In genomic region chr1:103788377-103788776, GRCh38 we compare ENCODE assay signal across 8 cellular contexts. TPM values are rescaled to one million over a fixed set of nuclear protein-coding genes. Genes with fewer than 3 reads are reported as not detected.
DNase-seq lines count a peak whose midpoint lies in the region; ATAC-seq and TF ChIP-seq lines count a peak whose summit lies in the region.

No MANE protein-coding gene starts in this region.

- H2AFZ ChIP-seq in H9 (ENCODE audit: low read length), result no peak overlapping the region

- no peak overlapping the region for H3K18ac ChIP-seq in H9 (ENCODE audit: insufficient read length, low read depth, low read length)

- H3K23ac ChIP-seq in H9 (ENCODE audit: insufficient read length, low read depth, low read length), result no peak overlapping the region

- H3K4ac ChIP-seq in H9 (ENCODE audit: low read depth, low read length), result no peak overlapping the region

- DNase-seq in COLO829 (ENCODE audit: low spot score) (peak; percentile 0), H9 (no peak), OCI-M2 (lab: John Stamatoyannopoulos, UW; ENCODE audit: unreplicated experiment) (peak; percentile 3), inferior parietal cortex (ENCODE audit: extremely low spot score) (peak; percentile 52)
- DNase-seq in activated naive CD8-positive, alpha-beta T cell treated with anti-CD3 and anti-CD28 coated beads for 36 hours, result no peak
- DNase-seq in activated CD4-positive, alpha-beta T cell treated with anti-CD3 and anti-CD28 coated beads, Interleukin-2, amount 10 ng/mL, durations not matched to agents 7 days and 5 days, result no peak
- no peak for DNase-seq in activated T-cell treated with anti-CD3 and anti-CD28 coated beads, Interleukin-2, amount 50 U/mL, for 72 hours
- DNase-seq in activated CD4-positive, alpha-beta T cell treated with anti-CD3 and anti-CD28 coated beads, Interleukin-2, amount 50 U/mL, for 1 hour, result no peak

- no peaks in the 10 kb centered on the region for H3K79me2 ChIP-seq in H9 (ENCODE audit: insufficient read depth, low read length)

- H3K4me1 Mint-ChIP-seq in H9, result no peaks in the 10 kb centered on the region
- no peaks in the 10 kb centered on the region for H3K4me1 Mint-ChIP-seq in activated naive CD8-positive, alpha-beta T cell treated with anti-CD3 and anti-CD28 coated beads for 36 hours
- no peaks in the 10 kb centered on the region for H3K4me1 Mint-ChIP-seq in activated CD4-positive, alpha-beta T cell treated with anti-CD3 and anti-CD28 coated beads, Interleukin-2, amount 10 ng/mL, durations not matched to agents 7 days and 5 days
- H3K4me1 Mint-ChIP-seq in activated T-cell treated with anti-CD3 and anti-CD28 coated beads, Interleukin-2, amount 50 U/mL, for 72 hours (ENCODE audit: low read depth), result no peaks in the 10 kb centered on the region

- no peak overlapping the region for H3K27ac Mint-ChIP-seq in H9
- no peak overlapping the region for H3K27ac Mint-ChIP-seq in activated naive CD8-positive, alpha-beta T cell treated with anti-CD3 and anti-CD28 coated beads for 36 hours
- H3K27ac Mint-ChIP-seq in activated CD4-positive, alpha-beta T cell treated with anti-CD3 and anti-CD28 coated beads, Interleukin-2, amount 10 ng/mL, durations not matched to agents 7 days and 5 days, result no peak overlapping the region
- H3K27ac Mint-ChIP-seq in activated T-cell treated with anti-CD3 and anti-CD28 coated beads, Interleukin-2, amount 50 U/mL, for 72 hours, result no peak overlapping the region

- H3K9ac ChIP-seq in H9 (ENCODE audit: extremely low read depth, insufficient read length, low read length), result no peak overlapping the region

- CTCF ChIA-PET in activated CD4-positive, alpha-beta T cell treated with anti-CD3 and anti-CD28 coated beads, Interleukin-2, amount 10 ng/mL, durations not matched to agents 7 days and 5 days (lab: Charles Lee), result no interaction called here

- no peak overlapping the region for H2BK15ac ChIP-seq in H9 (ENCODE audit: low read depth, low read length)

- H3K27me3 Mint-ChIP-seq in H9 (ENCODE audit: low read depth), result no peaks in the 10 kb centered on the region
- H3K27me3 Mint-ChIP-seq in activated naive CD8-positive, alpha-beta T cell treated with anti-CD3 and anti-CD28 coated beads for 36 hours, result no peaks in the 10 kb centered on the region
- no peaks in the 10 kb centered on the region for H3K27me3 Mint-ChIP-seq in activated CD4-positive, alpha-beta T cell treated with anti-CD3 and anti-CD28 coated beads, Interleukin-2, amount 10 ng/mL, durations not matched to agents 7 days and 5 days
- no peaks in the 10 kb centered on the region for H3K27me3 Mint-ChIP-seq in activated T-cell treated with anti-CD3 and anti-CD28 coated beads, Interleukin-2, amount 50 U/mL, for 72 hours (ENCODE audit: low read depth)

- H3K14ac ChIP-seq in H9 (ENCODE audit: insufficient read depth, low read length), result no peak overlapping the region

- no CpG with 5 or more reads among the region's 1 CpG for WGBS in H9 (ENCODE audit: extremely low coverage, insufficient read length, low lambda C conversion rate)

- H3K9me3 Mint-ChIP-seq in H9, result peaks cover 0 to 22% of the 10 kb centered on the region in 2 experiments; a peak in 2 of 5 replicates
- H3K9me3 Mint-ChIP-seq in activated naive CD8-positive, alpha-beta T cell treated with anti-CD3 and anti-CD28 coated beads for 36 hours, result peaks cover 2% of the 10 kb centered on the region
- no peaks in the 10 kb centered on the region for H3K9me3 Mint-ChIP-seq in activated CD4-positive, alpha-beta T cell treated with anti-CD3 and anti-CD28 coated beads, Interleukin-2, amount 10 ng/mL, durations not matched to agents 7 days and 5 days
- peaks cover 0 to 3% of the 10 kb centered on the region in 2 donors for H3K9me3 Mint-ChIP-seq in activated T-cell treated with anti-CD3 and anti-CD28 coated beads, Interleukin-2, amount 50 U/mL, for 72 hours

- no peak overlapping the region for H4K8ac ChIP-seq in H9 (replicated peaks; ENCODE audit: insufficient read length, low read depth, low read length)

- H3K4me1 ChIP-seq in H9 (ENCODE audit: insufficient read depth, low read length), result no peaks in the 10 kb centered on the region

- H3K9me3 ChIP-seq in H9 (ENCODE audit: control insufficient read depth, low read depth, low read length), result no peaks in the 10 kb centered on the region

- H4K5ac ChIP-seq in H9 (ENCODE audit: insufficient read length, low read depth, low read length), result no peak overlapping the region

- no peak overlapping the region for H3K27ac ChIP-seq in H9 (ENCODE audit: insufficient read length, low read depth, low read length)

- H3T11ph ChIP-seq in H9 (ENCODE audit: low read length), result no peak overlapping the region

- H3K36me3 Mint-ChIP-seq in H9 (ENCODE audit: insufficient read depth in 1 of 3, low read depth in 3 of 3), result no peaks in the 10 kb centered on the region
- H3K36me3 Mint-ChIP-seq in activated naive CD8-positive, alpha-beta T cell treated with anti-CD3 and anti-CD28 coated beads for 36 hours, result no peaks in the 10 kb centered on the region
- no peaks in the 10 kb centered on the region for H3K36me3 Mint-ChIP-seq in activated CD4-positive, alpha-beta T cell treated with anti-CD3 and anti-CD28 coated beads, Interleukin-2, amount 10 ng/mL, durations not matched to agents 7 days and 5 days (ENCODE audit: low read depth)
- H3K36me3 Mint-ChIP-seq in activated T-cell treated with anti-CD3 and anti-CD28 coated beads, Interleukin-2, amount 50 U/mL, for 72 hours (ENCODE audit: insufficient read depth in 2 of 2), result peaks cover 0 to 2% of the 10 kb centered on the region in 2 donors

- H2BK120ac ChIP-seq in H9 (ENCODE audit: low read depth, low read length, poor library complexity, severe bottlenecking), result no peak overlapping the region

- no peak overlapping the region for H3K4me2 ChIP-seq in H9 (ENCODE audit: insufficient read depth, insufficient read length, low read length)

- H2AK5ac ChIP-seq in H9 (ENCODE audit: insufficient read length, low read length), result no peak overlapping the region

- no peak overlapping the region for H2BK20ac ChIP-seq in H9 (ENCODE audit: low read depth, low read length, poor library complexity, severe bottlenecking)

- POLR2A ChIA-PET in activated CD4-positive, alpha-beta T cell treated with anti-CD3 and anti-CD28 coated beads, Interleukin-2, amount 10 ng/mL, durations not matched to agents 7 days and 5 days (lab: Charles Lee), result no interaction called here

- H4K20me1 ChIP-seq in H9 (ENCODE audit: control insufficient read depth, insufficient read depth, insufficient read length), result no peaks in the 10 kb centered on the region

- peak; percentile 65 for TF ChIP-seq CTCF in H9 (conservative IDR thresholded peaks at IDR 0.05)

- no peak for ATAC-seq in activated T-cell treated with anti-CD3 and anti-CD28 coated beads, Interleukin-2, amount 50 U/mL, for 72 hours (replicated peaks in 1 of 2)

- H3K27me3 ChIP-seq in H9 (ENCODE audit: insufficient read depth, low read length), result no peaks in the 10 kb centered on the region

- H3K23me2 ChIP-seq in H9 (ENCODE audit: insufficient read length, low read depth, low read length, poor library complexity, severe bottlenecking), result no peaks in the 10 kb centered on the region

- H4K91ac ChIP-seq in H9 (ENCODE audit: insufficient read length, low read depth, low read length), result no peak overlapping the region

- H2BK12ac ChIP-seq in H9 (ENCODE audit: insufficient read length, low read depth, low read length), result no peak overlapping the region

- no peak overlapping the region for H3K4me3 Mint-ChIP-seq in H9
- no peak overlapping the region for H3K4me3 Mint-ChIP-seq in activated naive CD8-positive, alpha-beta T cell treated with anti-CD3 and anti-CD28 coated beads for 36 hours
- no peak overlapping the region for H3K4me3 Mint-ChIP-seq in activated CD4-positive, alpha-beta T cell treated with anti-CD3 and anti-CD28 coated beads, Interleukin-2, amount 10 ng/mL, durations not matched to agents 7 days and 5 days
- H3K4me3 Mint-ChIP-seq in activated T-cell treated with anti-CD3 and anti-CD28 coated beads, Interleukin-2, amount 50 U/mL, for 72 hours, result no peak overlapping the region

- H3K79me1 ChIP-seq in H9 (ENCODE audit: insufficient read depth, low read depth, low read length, poor library complexity, severe bottlenecking), result no peaks in the 10 kb centered on the region

- no peak overlapping the region for H2BK5ac ChIP-seq in H9 (ENCODE audit: insufficient read length, low read length)

- H3K56ac ChIP-seq in H9 (ENCODE audit: insufficient read length, low read depth, low read length), result no peak overlapping the region

RNA-seq across cellular contexts. Expression of gene AMY1C, which starts 38.7 kb away (rescaled TPM):
- total RNA-seq in H9 (2021), result not detected in 2 replicates
- not detected for total RNA-seq in activated naive CD8-positive, alpha-beta T cell treated with anti-CD3 and anti-CD28 coated beads for 36 hours
- not detected for total RNA-seq in activated CD4-positive, alpha-beta T cell treated with anti-CD3 and anti-CD28 coated beads, Interleukin-2, amount 10 ng/mL, durations not matched to agents 7 days and 5 days
- not detected for total RNA-seq in activated T-cell treated with anti-CD3 and anti-CD28 coated beads, Interleukin-2, amount 50 U/mL, for 72 hours

Comparison
In these comparisons a context has a peak if more than half of its experiments do, and no peak if none do; other contexts are left out.
1. DNase-seq: peak in COLO829 (single experiment), OCI-M2 (single experiment) and inferior parietal cortex (single experiment); none in H9 (single experiment), activated naive CD8-positive, alpha-beta T cell treated with anti-CD3 and anti-CD28 coated beads for 36 hours (single experiment), activated CD4-positive, alpha-beta T cell treated with anti-CD3 and anti-CD28 coated beads, Interleukin-2, amount 10 ng/mL, durations not matched to agents 7 days and 5 days (single experiment), activated T-cell treated with anti-CD3 and anti-CD28 coated beads, Interleukin-2, amount 50 U/mL, for 72 hours (0 of 2) and activated CD4-positive, alpha-beta T cell treated with anti-CD3 and anti-CD28 coated beads, Interleukin-2, amount 50 U/mL, for 1 hour (single experiment).